In the genomic region with DNA sequence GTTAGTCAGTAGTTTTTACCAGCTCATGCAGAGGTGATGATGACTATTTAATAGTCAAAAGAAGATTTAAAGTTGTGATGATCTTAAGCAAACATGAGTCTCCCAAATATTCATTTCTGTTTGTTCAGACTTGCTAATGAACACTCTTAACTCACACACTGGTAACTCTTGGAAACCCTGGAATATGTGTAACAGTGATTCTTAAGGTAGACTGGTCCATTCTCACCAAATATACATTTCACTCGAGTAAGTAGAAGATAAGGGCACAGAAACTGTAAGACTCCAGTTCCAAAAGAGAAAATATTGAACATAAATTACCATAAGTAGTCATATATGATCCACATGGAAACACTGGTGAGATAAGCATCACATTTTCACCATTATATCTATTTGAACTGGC, we compare ENCODE assay signal across 23 cellular contexts. TPM values are rescaled to one million over a fixed set of nuclear protein-coding genes. Genes with fewer than 3 reads are reported as not detected.
"Had no signal": no experiment of that assay in that cellular context is flagged by ENCODE, and none has a peak within 500 bp of the region (broad histone marks: within the 10 kb centered on the region; RNA-seq: fewer than 3 reads in every experiment).

No MANE protein-coding gene starts in this region.

- H3K36me3 Mint-ChIP-seq: activated naive CD8-positive, alpha-beta T cell; natural killer cell had no signal

- H3K4me3 ChIP-seq: adrenal gland, coronary artery, left ventricle myocardium inferior, pancreas, upper lobe of left lung had no signal

- H3K27ac Mint-ChIP-seq: activated naive CD8-positive, alpha-beta T cell; activated T-helper 2 cell treated with anti-CD3 and anti-CD28 coated beads, Interferon-gamma antibody, Interleukin-2, Interleukin-4, amounts not matched to agents 10 μg/mL and 5 μg/mL and 100 μg/mL, durations not matched to agents 14 hours and 24 hours and 36 hours; natural killer cell had no signal

- H3K4me1 Mint-ChIP-seq: natural killer cell had no signal

- H3K27me3 ChIP-seq: adrenal gland, pancreas, upper lobe of left lung had no signal

- H3K4me3 Mint-ChIP-seq: activated naive CD8-positive, alpha-beta T cell; activated T-cell treated with anti-CD3 and anti-CD28 coated beads, Interleukin-2, amount 50 U/mL, for 4 hours; natural killer cell had no signal

- ATAC-seq: activated T-cell treated with anti-CD3 and anti-CD28 coated beads, Interleukin-2, amount 50 U/mL, for 4 hours; foreskin keratinocyte; natural killer cell had no signal

- H3K9me3 Mint-ChIP-seq: activated T-cell treated with anti-CD3 and anti-CD28 coated beads, Interleukin-2, amount 50 U/mL, for 4 hours; activated T-helper 2 cell treated with anti-CD3 and anti-CD28 coated beads, Interferon-gamma antibody, Interleukin-2, Interleukin-4, amounts not matched to agents 10 μg/mL and 5 μg/mL and 100 μg/mL, durations not matched to agents 14 hours and 24 hours and 36 hours had no signal

- H3K36me3 ChIP-seq: adrenal gland, left ventricle myocardium inferior, pancreas, upper lobe of left lung had no signal

- DNase-seq: activated CD4-positive, alpha-beta T cell treated with anti-CD3 and anti-CD28 coated beads, Interleukin-2, amount 50 U/mL, for 4 hours; activated CD8-positive, alpha-beta memory T cell treated with anti-CD3 and anti-CD28 coated beads for 24 hours; activated CD8-positive, alpha-beta memory T cell treated with anti-CD3 and anti-CD28 coated beads, Interleukin-2, amount 50 U/mL, for 48 hours; activated naive CD4-positive, alpha-beta T cell; activated T-cell treated with anti-CD3 and anti-CD28 coated beads, Interleukin-2, amount 50 U/mL, for 4 hours; cerebellar nuclear complex; erythroblast; hippocampal formation; left ventricle myocardium inferior; midbrain; natural killer cell; stimulated activated CD4-positive, alpha-beta T cell treated with anti-CD3 and anti-CD28 coated beads, Interleukin-2, amount 100 ng/mL, for 48 hours; stimulated activated CD8-positive, alpha-beta memory T cell treated with anti-CD3 and anti-CD28 coated beads, Interleukin-4, amount 100 ng/mL, for 48 hours; stimulated activated naive CD4-positive, alpha-beta T cell treated with Interleukin-2 at 50 U/mL for 16 hours; T-helper 1 cell; upper lobe of left lung had no signal

- H3K27ac ChIP-seq: adrenal gland, coronary artery, foreskin keratinocyte, left ventricle myocardium inferior, pancreas, upper lobe of left lung had no signal

- H3K4me1 ChIP-seq: adrenal gland, foreskin keratinocyte, pancreas had no signal

- H3K9me3 ChIP-seq: adrenal gland, left ventricle myocardium inferior, pancreas, upper lobe of left lung had no signal

RNA-seq across cellular contexts. Expression of a gene that starts 29.1 kb away (rescaled TPM):
- total RNA-seq: activated T-cell treated with anti-CD3 and anti-CD28 coated beads, Interleukin-2, amount 50 U/mL, for 4 hours; activated T-helper 2 cell treated with anti-CD3 and anti-CD28 coated beads, Interferon-gamma antibody, Interleukin-2, Interleukin-4, amounts not matched to agents 10 μg/mL and 5 μg/mL and 100 μg/mL, durations not matched to agents 14 hours and 24 hours and 36 hours; foreskin keratinocyte; lung microvascular endothelial cell; natural killer cell had no signal
- polyA plus RNA-seq: foreskin keratinocyte had no signal
